10 cellular contexts compared by ENCODE assay signal in genomic region chr17:58665946-58666857, GRCh38. TPM values are rescaled to one million over a fixed set of nuclear protein-coding genes. Genes with fewer than 3 reads are reported as not detected.
A peak's percentile ranks its signal among the peaks of the same experiment; 100 is the strongest.
DNase-seq lines count a peak whose midpoint lies in the region; ATAC-seq and TF ChIP-seq lines count a peak whose summit lies in the region.
"Had no signal": no experiment of that assay in that cellular context is flagged by ENCODE, and none has a peak within 500 bp of the region (broad histone marks: within the 10 kb centered on the region; RNA-seq: fewer than 3 reads in every experiment).

No MANE protein-coding gene starts in this region.

- DNase-seq in activated naive CD4-positive, alpha-beta T cell treated with anti-CD3 and anti-CD28 coated beads, Interleukin-2, amount 50 U/mL, for 72 hours (ENCODE audit: low spot score in 2 of 2): no peak
- no peak for DNase-seq in activated naive CD4-positive, alpha-beta T cell (lab: John Stamatoyannopoulos, UW)
- DNase-seq in T-cell (no peak), left lung (no peak), thoracic aorta (ENCODE audit: low spot score) (no peak), kidney glomerular epithelial cell (lab: John Stamatoyannopoulos, UW) (no peak)
- DNase-seq in activated CD4-positive, CD25-positive, alpha-beta regulatory T cell treated with anti-CD3 and anti-CD28 coated beads, Interleukin-2, amount 50 U/mL, for 72 hours: no peak
- DNase-seq: NCI-H187 had no signal

- peak overlapping the region in 1 of 2 donors; percentile 26 for H3K27ac Mint-ChIP-seq in activated naive CD4-positive, alpha-beta T cell treated with anti-CD3 and anti-CD28 coated beads, Interleukin-2, amount 50 U/mL, for 72 hours
- no peak overlapping the region for H3K27ac Mint-ChIP-seq in T-cell

- H3K4me3 Mint-ChIP-seq in T-cell: peak overlapping the region; percentile 2 to 68 (median 37)

- CTCF ChIA-PET in T-cell (lab: Charles Lee): interaction anchor here in 1 of 2 donors (0.6 kb wide), 1 partner anchor 11 kb away, joined by 3 read pairs; no protein-coding TSS in a partner anchor

- H3K9me3 ChIP-seq in left lung: no peaks in the 10 kb centered on the region
- H3K9me3 ChIP-seq in thoracic aorta: no peaks in the 10 kb centered on the region

- H3K4me1 ChIP-seq in left lung (no peaks in the 10 kb centered on the region), thoracic aorta (ENCODE audit: control insufficient read depth in 1 of 2, low read depth in 2 of 2) (no peaks in the 10 kb centered on the region)

- H3K9me3 Mint-ChIP-seq in activated naive CD4-positive, alpha-beta T cell treated with anti-CD3 and anti-CD28 coated beads, Interleukin-2, amount 50 U/mL, for 72 hours: no peaks in the 10 kb centered on the region
- no peaks in the 10 kb centered on the region for H3K9me3 Mint-ChIP-seq in T-cell

- POLR2A ChIA-PET in T-cell (lab: Charles Lee): interaction anchor here (0.6 to 1.1 kb wide), 3 partner anchors 13 to 276 kb away, joined by 3 to 5 read pairs (median 4); no protein-coding TSS in a partner anchor

- H3K27me3 ChIP-seq in left lung (no peaks in the 10 kb centered on the region), thoracic aorta (replicated peaks; ENCODE audit: insufficient read depth) (no peaks in the 10 kb centered on the region)
- H3K27me3 ChIP-seq: dorsolateral prefrontal cortex had no signal

- peak overlapping the region; percentile 23 to 80 for H3K27ac ChIP-seq in left lung
- H3K27ac ChIP-seq in thoracic aorta: peak overlapping the region in 1 of 2 donors; percentile 8

- intact Hi-C loops in left lung (cut with DNase I): no loop called here

- no peaks in the 10 kb centered on the region for H3K36me3 Mint-ChIP-seq in activated naive CD4-positive, alpha-beta T cell treated with anti-CD3 and anti-CD28 coated beads, Interleukin-2, amount 50 U/mL, for 72 hours
- no peaks in the 10 kb centered on the region for H3K36me3 Mint-ChIP-seq in T-cell

- peak overlapping the region in 1 of 2 donors; percentile 29 for H3K4me3 ChIP-seq in left lung
- H3K4me3 ChIP-seq in thoracic aorta: peak overlapping the region; percentile 54

- TF ChIP-seq CTCF in left lung (IDR thresholded peaks at IDR 0.05): no peak
- no peak for TF ChIP-seq CTCF in thoracic aorta (IDR thresholded peaks at IDR 0.05)

- H3K27me3 Mint-ChIP-seq in T-cell: peaks cover 11 to 16% of the 10 kb centered on the region in 2 donors

- peaks cover 6 to 9% (median 7%) of the 10 kb centered on the region in 3 donors for H3K4me1 Mint-ChIP-seq in T-cell

- ATAC-seq in activated naive CD4-positive, alpha-beta T cell treated with anti-CD3 and anti-CD28 coated beads, Interleukin-2, amount 50 U/mL, for 72 hours: peak; percentile 22 to 30
- peak in 1 of 4 experiments; percentile 30 for ATAC-seq in T-cell (replicated peaks in 1 of 4)
- ATAC-seq in left lung: no peak
- no peak for ATAC-seq in thoracic aorta (ENCODE audit: insufficient number of reproducible peaks, low FRiP score, low read depth)
- ATAC-seq in HG03025 (IDR thresholded peaks at IDR 0.05; ENCODE audit: low FRiP score, unreplicated experiment): no peak

- H3K36me3 ChIP-seq in left lung: no peaks in the 10 kb centered on the region
- H3K36me3 ChIP-seq in thoracic aorta: no peaks in the 10 kb centered on the region

RNA-seq across cellular contexts. Expression of gene TEX14, which starts 25.6 kb away (rescaled TPM):
- under 1 TPM; 0.18 to 0.98 TPM for total RNA-seq in activated naive CD4-positive, alpha-beta T cell treated with anti-CD3 and anti-CD28 coated beads, Interleukin-2, amount 50 U/mL, for 72 hours
- total RNA-seq in T-cell: 1 to 10 TPM in 1 of 5 donors, under 1 TPM in 4; 0.59 to 1.2 (median 0.73) TPM
- under 1 TPM; 0.47 TPM for total RNA-seq in left lung
- total RNA-seq in thoracic aorta: under 1 TPM in 1 of 2 donors, not detected in 1; 0.92 TPM

RNA-seq across cellular contexts. Expression of gene RAD51C, which starts 26.2 kb away (rescaled TPM):
- 10 to 100 TPM; 73.7 to 85.5 TPM for total RNA-seq in activated naive CD4-positive, alpha-beta T cell treated with anti-CD3 and anti-CD28 coated beads, Interleukin-2, amount 50 U/mL, for 72 hours
- 10 to 100 TPM; 10.9 to 28.4 (median 18.1) TPM for total RNA-seq in T-cell
- 10 to 100 TPM; 21.6 to 22.5 TPM for total RNA-seq in left lung
- total RNA-seq in thoracic aorta: 10 to 100 TPM; 14.6 to 15.4 TPM

Comparison
In these comparisons a context has a peak if more than half of its experiments do, and no peak if none do; other contexts are left out.
1. ATAC-seq: peak in activated naive CD4-positive, alpha-beta T cell treated with anti-CD3 and anti-CD28 coated beads, Interleukin-2, amount 50 U/mL, for 72 hours (2 of 2); none in left lung (single experiment), thoracic aorta (single experiment) and HG03025 (single experiment).